ENCODE assay signal across 8 cellular contexts in genomic region chr10:48210391-48210790, GRCh38.
"Had no signal": no experiment of that assay in that cellular context is flagged by ENCODE, and none has a peak within 500 bp of the region (broad histone marks: within the 10 kb centered on the region; RNA-seq: fewer than 3 reads in every experiment).

No MANE protein-coding gene starts in this region.

- FAIRE-seq: G401.6, GM12878, GM12891, GM12892, GM18507, GM19239 had no signal

- ATAC-seq: GM12878 had no signal

- H3K4me3 ChIP-seq: GM12878 had no signal

- DNase-seq: GDM1, GF-D8 had no signal
